ENCODE assay signal across 2 cellular contexts in genomic region chr2:212618636-212619035, GRCh38.
TF ChIP-seq lines count a peak whose summit lies in the region.

No MANE protein-coding gene starts in this region.

TF ChIP-seq in IMR-90, 13 proteins besides CTCF, POLR2A, EP300 and RAD21:
- TF ChIP-seq FOS (IDR thresholded peaks at IDR 0.05; ENCODE audit: low read depth, low read length) (no peak), SMC3 (IDR thresholded peaks at IDR 0.05; ENCODE audit: low read depth, low read length) (no peak), NFE2L2 (IDR thresholded peaks at IDR 0.05; ENCODE audit: low read depth, low read length) (no peak), MXI1 (IDR thresholded peaks at IDR 0.05; ENCODE audit: borderline replicate concordance, low read depth, low read length) (no peak), RCOR1 (IDR thresholded peaks at IDR 0.05; ENCODE audit: insufficient replicate concordance, low read length) (no peak), RFX5 (IDR thresholded peaks at IDR 0.05; ENCODE audit: low read depth, low read length) (no peak), CHD1 (IDR thresholded peaks at IDR 0.05; ENCODE audit: low read depth, low read length) (no peak), MAZ (IDR thresholded peaks at IDR 0.05; ENCODE audit: borderline replicate concordance, low read depth, low read length) (no peak), MAFK (IDR thresholded peaks at IDR 0.05; ENCODE audit: low read depth, low read length) (no peak), ELK1 (IDR thresholded peaks at IDR 0.05; ENCODE audit: borderline replicate concordance, low read depth, low read length) (no peak), CEBPB (IDR thresholded peaks at IDR 0.05; ENCODE audit: low read depth, low read length) (no peak)

TF ChIP-seq in HEK293T, 16 proteins besides CTCF, POLR2A, EP300 and RAD21 (continued from another document):
- TF ChIP-seq L3MBTL2 (conservative IDR thresholded peaks at IDR 0.05) (no peak), BHLHE40 (IDR thresholded peaks at IDR 0.05; ENCODE audit: borderline replicate concordance) (no peak), LEF1 (IDR thresholded peaks at IDR 0.05; ENCODE audit: borderline replicate concordance) (no peak), TARDBP (IDR thresholded peaks at IDR 0.05) (no peak), CTBP1 (IDR thresholded peaks at IDR 0.05; ENCODE audit: borderline replicate concordance) (no peak), SUZ12 (IDR thresholded peaks at IDR 0.05) (no peak), ELF4 (IDR thresholded peaks at IDR 0.05) (no peak), HDGF (IDR thresholded peaks at IDR 0.05; ENCODE audit: borderline replicate concordance) (no peak), FOXM1 (IDR thresholded peaks at IDR 0.05; ENCODE audit: borderline replicate concordance) (no peak), NFRKB (IDR thresholded peaks at IDR 0.05) (no peak), ZNF384 (IDR thresholded peaks at IDR 0.05) (no peak)
- TF ChIP-seq, protein P1, sequence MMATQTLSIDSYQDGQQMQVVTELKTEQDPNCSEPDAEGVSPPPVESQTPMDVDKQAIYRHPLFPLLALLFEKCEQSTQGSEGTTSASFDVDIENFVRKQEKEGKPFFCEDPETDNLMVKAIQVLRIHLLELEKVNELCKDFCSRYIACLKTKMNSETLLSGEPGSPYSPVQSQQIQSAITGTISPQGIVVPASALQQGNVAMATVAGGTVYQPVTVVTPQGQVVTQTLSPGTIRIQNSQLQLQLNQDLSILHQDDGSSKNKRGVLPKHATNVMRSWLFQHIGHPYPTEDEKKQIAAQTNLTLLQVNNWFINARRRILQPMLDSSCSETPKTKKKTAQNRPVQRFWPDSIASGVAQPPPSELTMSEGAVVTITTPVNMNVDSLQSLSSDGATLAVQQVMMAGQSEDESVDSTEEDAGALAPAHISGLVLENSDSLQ (IDR thresholded peaks at IDR 0.05): no peak
TF ChIP-seq in HEK293T: peak in this region for 0.
